19 cellular contexts compared by ENCODE assay signal in genomic region chr6:31874084-31874670, GRCh38. TPM values are rescaled to one million over a fixed set of nuclear protein-coding genes. Genes with fewer than 3 reads are reported as not detected.
DNase-seq lines count a peak whose midpoint lies in the region; ATAC-seq and TF ChIP-seq lines count a peak whose summit lies in the region.
"Had no signal": no experiment of that assay in that cellular context is flagged by ENCODE, and none has a peak within 500 bp of the region (broad histone marks: within the 10 kb centered on the region; RNA-seq: fewer than 3 reads in every experiment).

No MANE protein-coding gene starts in this region.

- peak overlapping the region; percentile 26 to 76 for H3K27ac ChIP-seq in mucosa of rectum (ENCODE audit: low read depth in 2 of 2, low read length in 2 of 2)
- peak overlapping the region; percentile 12 for H3K27ac ChIP-seq in urinary bladder (ENCODE audit: low read depth)
- H3K27ac ChIP-seq: BLaER1 treated with 17β-estradiol and CSF1 and Interleukin-3, amounts not matched to agents 10 nM and 100 nM had no signal

- POLR2A ChIA-PET in activated CD8-positive, alpha-beta T cell treated with anti-CD3 and anti-CD28 coated beads, Interleukin-2, amount 10 ng/mL, durations not matched to agents 7 days and 5 days (lab: Charles Lee), result no interaction called here
- POLR2A ChIA-PET in activated CD8-positive, alpha-beta T cell treated with anti-CD3 and anti-CD28 coated beads for 36 hours (lab: Charles Lee), result interaction anchor here (0.8 to 2.0 kb wide), 2 partner anchors 11 to 244 kb away, joined by 5 to 9 read pairs; partner anchors contain the start of gene NEU1

- TF ChIP-seq CTCF in activated CD8-positive, alpha-beta T cell treated with anti-CD3 and anti-CD28 coated beads for 36 hours (IDR thresholded peaks at IDR 0.05), result no peak

- peaks cover 3% of the 10 kb centered on the region for H3K27me3 Mint-ChIP-seq in activated CD8-positive, alpha-beta T cell treated with anti-CD3 and anti-CD28 coated beads, Interleukin-2, amount 10 ng/mL, durations not matched to agents 7 days and 5 days (ENCODE audit: low read depth)
- no peaks in the 10 kb centered on the region for H3K27me3 Mint-ChIP-seq in activated CD8-positive, alpha-beta T cell treated with anti-CD3 and anti-CD28 coated beads for 36 hours
- H3K27me3 Mint-ChIP-seq in activated T-helper 17 cell treated with anti-CD3 and anti-CD28 coated beads, Interleukin-2, amount 50 U/mL, for 72 hours, result peaks cover 3% of the 10 kb centered on the region

- no peaks in the 10 kb centered on the region for H3K36me3 Mint-ChIP-seq in activated CD8-positive, alpha-beta T cell treated with anti-CD3 and anti-CD28 coated beads, Interleukin-2, amount 10 ng/mL, durations not matched to agents 7 days and 5 days (ENCODE audit: low read depth)
- no peaks in the 10 kb centered on the region for H3K36me3 Mint-ChIP-seq in activated CD8-positive, alpha-beta T cell treated with anti-CD3 and anti-CD28 coated beads for 36 hours (ENCODE audit: low read depth)
- no peaks in the 10 kb centered on the region for H3K36me3 Mint-ChIP-seq in activated T-helper 17 cell treated with anti-CD3 and anti-CD28 coated beads, Interleukin-2, amount 50 U/mL, for 72 hours (ENCODE audit: low read depth)

- WGBS in urinary bladder, result 63% methylated on average over 4 of the region's 4 CpGs

- no peaks in the 10 kb centered on the region for H3K27me3 ChIP-seq in mucosa of rectum (ENCODE audit: control insufficient read depth in 2 of 2, insufficient read depth in 2 of 2, low read length in 2 of 2)
- H3K27me3 ChIP-seq: BLaER1 treated with 17β-estradiol and CSF1 and Interleukin-3, amounts not matched to agents 10 nM and 100 nM had no signal

- no peak overlapping the region for H3K4me3 Mint-ChIP-seq in activated CD8-positive, alpha-beta T cell treated with anti-CD3 and anti-CD28 coated beads, Interleukin-2, amount 10 ng/mL, durations not matched to agents 7 days and 5 days
- H3K4me3 Mint-ChIP-seq in activated CD8-positive, alpha-beta T cell treated with anti-CD3 and anti-CD28 coated beads for 36 hours, result no peak overlapping the region
- H3K4me3 Mint-ChIP-seq in activated T-helper 17 cell treated with anti-CD3 and anti-CD28 coated beads, Interleukin-2, amount 50 U/mL, for 72 hours, result no peak overlapping the region

- peak overlapping the region; percentile 14 to 50 for H3K9ac ChIP-seq in mucosa of rectum (ENCODE audit: low read depth in 1 of 2, low read length in 2 of 2)
- H3K9ac ChIP-seq: BLaER1 treated with 17β-estradiol and CSF1 and Interleukin-3, amounts not matched to agents 10 nM and 100 nM; SK-N-SH had no signal

- no peaks in the 10 kb centered on the region for H3K9me3 Mint-ChIP-seq in activated CD8-positive, alpha-beta T cell treated with anti-CD3 and anti-CD28 coated beads, Interleukin-2, amount 10 ng/mL, durations not matched to agents 7 days and 5 days (ENCODE audit: insufficient read depth)
- no peaks in the 10 kb centered on the region for H3K9me3 Mint-ChIP-seq in activated CD8-positive, alpha-beta T cell treated with anti-CD3 and anti-CD28 coated beads for 36 hours
- H3K9me3 Mint-ChIP-seq in activated T-helper 17 cell treated with anti-CD3 and anti-CD28 coated beads, Interleukin-2, amount 50 U/mL, for 72 hours, result no peaks in the 10 kb centered on the region

- no peak for DNase-seq in activated CD8-positive, alpha-beta T cell treated with anti-CD3 and anti-CD28 coated beads, Interleukin-2, amount 10 ng/mL, durations not matched to agents 7 days and 5 days
- no peak for DNase-seq in activated CD8-positive, alpha-beta T cell treated with anti-CD3 and anti-CD28 coated beads for 36 hours
- no peak for DNase-seq in effector CD8-positive, alpha-beta T cell (lab: John Stamatoyannopoulos, UW)
- DNase-seq in NCI-H1417 (lab: John Stamatoyannopoulos, UW) (no peak), SIG-M5 (lab: John Stamatoyannopoulos, UW) (no peak)
- DNase-seq: DMS79, Kasumi-1, NCI-H1436, NCI-H2081, NCI-H226, NCI-H526 treated with DMSO at 0.1 percent for 48 hours, OCI-M1, SK-N-SH had no signal

- H3K4me1 ChIP-seq in mucosa of rectum (ENCODE audit: control insufficient read depth in 2 of 2, insufficient read depth in 2 of 2, low read length in 2 of 2) (peaks cover 25 to 32% of the 10 kb centered on the region in 2 donors), urinary bladder (ENCODE audit: insufficient read depth) (no peaks in the 10 kb centered on the region)

- intact Hi-C loops in activated CD8-positive, alpha-beta T cell treated with anti-CD3 and anti-CD28 coated beads for 36 hours (cut with micrococcal nuclease), result no loop called here

- CTCF ChIA-PET in activated CD8-positive, alpha-beta T cell treated with anti-CD3 and anti-CD28 coated beads, Interleukin-2, amount 10 ng/mL, durations not matched to agents 7 days and 5 days (lab: Charles Lee), result interaction anchor here (1.5 kb wide), 1 partner anchor 15 kb away, joined by 4 read pairs; no protein-coding TSS in a partner anchor
- CTCF ChIA-PET in activated CD8-positive, alpha-beta T cell treated with anti-CD3 and anti-CD28 coated beads for 36 hours (lab: Charles Lee), result interaction anchor here (2.3 kb wide), 1 partner anchor 14 kb away, joined by 9 read pairs; no protein-coding TSS in a partner anchor

- H3K4me3 ChIP-seq in mucosa of rectum (ENCODE audit: low read length in 2 of 2), result no peak overlapping the region
- no peak overlapping the region for H3K4me3 ChIP-seq in urinary bladder (ENCODE audit: low read depth, low read length)
- H3K4me3 ChIP-seq: BLaER1 treated with 17β-estradiol and CSF1 and Interleukin-3, amounts not matched to agents 10 nM and 100 nM; GM12878 had no signal

- H3K9me3 ChIP-seq in mucosa of rectum (ENCODE audit: control insufficient read depth in 2 of 2, low read length in 2 of 2), result no peaks in the 10 kb centered on the region
- H3K9me3 ChIP-seq: BLaER1 treated with 17β-estradiol and CSF1 and Interleukin-3, amounts not matched to agents 10 nM and 100 nM; SK-N-SH had no signal

- peaks cover 8% of the 10 kb centered on the region for H3K4me1 Mint-ChIP-seq in activated CD8-positive, alpha-beta T cell treated with anti-CD3 and anti-CD28 coated beads, Interleukin-2, amount 10 ng/mL, durations not matched to agents 7 days and 5 days (ENCODE audit: low read depth)
- H3K4me1 Mint-ChIP-seq in activated CD8-positive, alpha-beta T cell treated with anti-CD3 and anti-CD28 coated beads for 36 hours (ENCODE audit: low read depth), result no peaks in the 10 kb centered on the region
- peaks cover 3% of the 10 kb centered on the region for H3K4me1 Mint-ChIP-seq in activated T-helper 17 cell treated with anti-CD3 and anti-CD28 coated beads, Interleukin-2, amount 50 U/mL, for 72 hours

- H3K27ac Mint-ChIP-seq in activated CD8-positive, alpha-beta T cell treated with anti-CD3 and anti-CD28 coated beads, Interleukin-2, amount 10 ng/mL, durations not matched to agents 7 days and 5 days, result peak overlapping the region; percentile 16
- H3K27ac Mint-ChIP-seq in activated CD8-positive, alpha-beta T cell treated with anti-CD3 and anti-CD28 coated beads for 36 hours, result no peak overlapping the region
- peak overlapping the region; percentile 67 for H3K27ac Mint-ChIP-seq in activated T-helper 17 cell treated with anti-CD3 and anti-CD28 coated beads, Interleukin-2, amount 50 U/mL, for 72 hours

- H3K36me3 ChIP-seq in mucosa of rectum (ENCODE audit: control insufficient read depth in 2 of 2, insufficient read depth in 2 of 2, low read length in 2 of 2) (peaks cover 37 to 42% of the 10 kb centered on the region in 2 donors), urinary bladder (ENCODE audit: insufficient read depth) (no peaks in the 10 kb centered on the region)

- no peak for ATAC-seq in activated CD8-positive, alpha-beta T cell treated with anti-CD3 and anti-CD28 coated beads, Interleukin-2, amount 10 ng/mL, durations not matched to agents 7 days and 5 days
- no peak for ATAC-seq in activated CD8-positive, alpha-beta T cell treated with anti-CD3 and anti-CD28 coated beads for 36 hours
- no peak for ATAC-seq in activated T-helper 17 cell treated with anti-CD3 and anti-CD28 coated beads, Interleukin-2, amount 50 U/mL, for 72 hours (replicated peaks)
- ATAC-seq: GM12878 had no signal

RNA-seq across cellular contexts. Expression of gene SLC44A4, which starts 4.6 kb away (rescaled TPM):
- total RNA-seq in activated CD8-positive, alpha-beta T cell treated with anti-CD3 and anti-CD28 coated beads, Interleukin-2, amount 10 ng/mL, durations not matched to agents 7 days and 5 days, result under 1 TPM in 1 of 2 experiments, not detected in 1; 0.39 TPM
- not detected for total RNA-seq in activated CD8-positive, alpha-beta T cell treated with anti-CD3 and anti-CD28 coated beads for 36 hours
- total RNA-seq in activated T-helper 17 cell treated with anti-CD3 and anti-CD28 coated beads, Interleukin-2, amount 50 U/mL, for 72 hours, result under 1 TPM in 1 of 2 donors, not detected in 1; 0.39 TPM
- total RNA-seq in urinary bladder, result 3.3 TPM
- polyA plus RNA-seq in urinary bladder, result 4.2 TPM
- total RNA-seq: A172 had no signal

RNA-seq across cellular contexts. Expression of gene NEU1, which starts 11.6 kb away (rescaled TPM):
- total RNA-seq in activated CD8-positive, alpha-beta T cell treated with anti-CD3 and anti-CD28 coated beads, Interleukin-2, amount 10 ng/mL, durations not matched to agents 7 days and 5 days, result 10 to 100 TPM; 16.5 to 17.8 TPM
- total RNA-seq in activated CD8-positive, alpha-beta T cell treated with anti-CD3 and anti-CD28 coated beads for 36 hours, result 1 to 10 TPM; 8.7 to 9.8 TPM
- total RNA-seq in activated T-helper 17 cell treated with anti-CD3 and anti-CD28 coated beads, Interleukin-2, amount 50 U/mL, for 72 hours, result 10 to 100 TPM; 19.3 to 22.3 TPM
- total RNA-seq in urinary bladder, result 18.4 TPM
- 52.1 TPM for polyA plus RNA-seq in urinary bladder

RNA-seq across cellular contexts. Expression of gene EHMT2, which starts 23.3 kb away (rescaled TPM):
- total RNA-seq in activated CD8-positive, alpha-beta T cell treated with anti-CD3 and anti-CD28 coated beads, Interleukin-2, amount 10 ng/mL, durations not matched to agents 7 days and 5 days, result 10 to 100 TPM; 70.1 to 72.3 TPM
- total RNA-seq in activated CD8-positive, alpha-beta T cell treated with anti-CD3 and anti-CD28 coated beads for 36 hours, result 10 to 100 TPM; 55.4 to 56.8 TPM
- 10 to 100 TPM; 41.2 to 55.3 TPM for total RNA-seq in activated T-helper 17 cell treated with anti-CD3 and anti-CD28 coated beads, Interleukin-2, amount 50 U/mL, for 72 hours
- total RNA-seq in urinary bladder, result 33.1 TPM
- 45.5 TPM for polyA plus RNA-seq in urinary bladder

RNA-seq across cellular contexts. Expression of gene ZBTB12, which starts 27.7 kb away (rescaled TPM):
- 1 to 10 TPM; 1.6 to 1.8 TPM for total RNA-seq in activated CD8-positive, alpha-beta T cell treated with anti-CD3 and anti-CD28 coated beads, Interleukin-2, amount 10 ng/mL, durations not matched to agents 7 days and 5 days
- 1 to 10 TPM; 1.8 to 2.1 TPM for total RNA-seq in activated CD8-positive, alpha-beta T cell treated with anti-CD3 and anti-CD28 coated beads for 36 hours
- 1 to 10 TPM; 1.6 to 3.0 TPM for total RNA-seq in activated T-helper 17 cell treated with anti-CD3 and anti-CD28 coated beads, Interleukin-2, amount 50 U/mL, for 72 hours
- 4.8 TPM for total RNA-seq in urinary bladder
- 10.1 TPM for polyA plus RNA-seq in urinary bladder

RNA-seq across cellular contexts. Expression of gene HSPA1B, which starts 46.6 kb away (rescaled TPM):
- 10 to 100 TPM; 84.6 to 87.1 TPM for total RNA-seq in activated CD8-positive, alpha-beta T cell treated with anti-CD3 and anti-CD28 coated beads, Interleukin-2, amount 10 ng/mL, durations not matched to agents 7 days and 5 days
- 10 to 100 TPM; 50.4 to 50.8 TPM for total RNA-seq in activated CD8-positive, alpha-beta T cell treated with anti-CD3 and anti-CD28 coated beads for 36 hours
- total RNA-seq in activated T-helper 17 cell treated with anti-CD3 and anti-CD28 coated beads, Interleukin-2, amount 50 U/mL, for 72 hours, result 100 to 1,000 TPM in 1 of 2 donors, 10 to 100 TPM in 1; 78.4 to 118 TPM
- total RNA-seq in urinary bladder, result 137 TPM
- polyA plus RNA-seq in urinary bladder, result 269 TPM
